ENCODE assay signal across 17 cellular contexts in genomic region chr4:177809786-177810185, GRCh38.
DNase-seq lines count a peak whose midpoint lies in the region; ATAC-seq, FAIRE-seq and TF ChIP-seq lines count a peak whose summit lies in the region.
"Had no signal": no experiment of that assay in that cellular context is flagged by ENCODE, and none has a peak within 500 bp of the region (broad histone marks: within the 10 kb centered on the region; RNA-seq: fewer than 3 reads in every experiment).

No MANE protein-coding gene starts in this region.

- no peak overlapping the region for H3K27ac Mint-ChIP-seq in CD4-positive, alpha-beta T cell
- H3K27ac Mint-ChIP-seq: CD14-positive monocyte; CD8-positive, alpha-beta T cell had no signal

- FAIRE-seq in endometrium (lab: Jason Lieb, UNC), result peak; percentile 57
- FAIRE-seq in small intestine (lab: Jason Lieb, UNC), result no peak

- H3K27ac ChIP-seq in small intestine (ENCODE audit: low read depth in 1 of 2, low read length in 1 of 2) (no peak overlapping the region), foreskin keratinocyte (no peak overlapping the region)
- no peak overlapping the region for H3K27ac ChIP-seq in CD4-positive, alpha-beta T cell (ENCODE audit: low read depth, low read length)
- H3K27ac ChIP-seq: BLaER1 had no signal

- H3K27me3 ChIP-seq in small intestine (ENCODE audit: control insufficient read depth in 2 of 2, insufficient read depth in 2 of 2, low read length in 2 of 2) (no peaks in the 10 kb centered on the region), foreskin keratinocyte (no peaks in the 10 kb centered on the region)
- H3K27me3 ChIP-seq in CD4-positive, alpha-beta T cell (ENCODE audit: control insufficient read depth, insufficient read depth, low read length), result no peaks in the 10 kb centered on the region
- H3K27me3 ChIP-seq: BLaER1 had no signal

- no peak overlapping the region for H3K4me3 ChIP-seq in small intestine (ENCODE audit: low read depth in 1 of 2, low read length in 2 of 2)
- H3K4me3 ChIP-seq: BLaER1 had no signal

- peak; percentile 19 for DNase-seq in HEK293T (ENCODE audit: extremely low spot score)
- no peak for DNase-seq in left colon
- DNase-seq in small intestine, result peak; percentile 80
- DNase-seq in stimulated activated naive CD8-positive, alpha-beta T cell treated with anti-CD3 and anti-CD28 coated beads, Interleukin-15, Interleukin-2, amounts not matched to agents 100 U/mL and 50 U/mL, for 24 hours, result no peak
- DNase-seq in foreskin keratinocyte, result no peak
- DNase-seq in CD4-positive, alpha-beta T cell, result no peak
- DNase-seq: 8988T; Calu3; CD8-positive, alpha-beta T cell; DMS79 treated with DMSO at 0.1 percent for 48 hours; GF-D8; GOT3; H7 had no signal

- no peaks in the 10 kb centered on the region for H3K36me3 ChIP-seq in small intestine (ENCODE audit: control insufficient read depth in 2 of 2, insufficient read depth in 2 of 2, low read length in 2 of 2)
- H3K36me3 ChIP-seq: BLaER1 had no signal

- H3K9me3 Mint-ChIP-seq in CD4-positive, alpha-beta T cell, result peaks cover 2% of the 10 kb centered on the region
- H3K9me3 Mint-ChIP-seq: CD8-positive, alpha-beta T cell had no signal

- no peaks in the 10 kb centered on the region for H3K9me3 ChIP-seq in small intestine (ENCODE audit: control insufficient read depth, low read depth)
- no peaks in the 10 kb centered on the region for H3K9me3 ChIP-seq in CD4-positive, alpha-beta T cell (ENCODE audit: control insufficient read depth, low read length)
- H3K9me3 ChIP-seq: BLaER1 had no signal

- no peaks in the 10 kb centered on the region for H3K4me1 ChIP-seq in small intestine (ENCODE audit: control insufficient read depth in 2 of 2, insufficient read depth in 1 of 2, low read depth in 1 of 2, low read length in 1 of 2)
- H3K4me1 ChIP-seq in foreskin keratinocyte, result no peaks in the 10 kb centered on the region
- H3K4me1 ChIP-seq: BLaER1 had no signal

- no peaks in the 10 kb centered on the region for H3K36me3 Mint-ChIP-seq in CD4-positive, alpha-beta T cell (ENCODE audit: low read depth)
- H3K36me3 Mint-ChIP-seq: CD14-positive monocyte; CD8-positive, alpha-beta T cell had no signal

- H3K4me1 Mint-ChIP-seq in CD4-positive, alpha-beta T cell (ENCODE audit: low read depth), result no peaks in the 10 kb centered on the region
- H3K4me1 Mint-ChIP-seq: CD14-positive monocyte had no signal

- ATAC-seq in left colon (peak; percentile 97), HG02610 (IDR thresholded peaks at IDR 0.05; ENCODE audit: unreplicated experiment) (no peak), foreskin keratinocyte (no peak)
- ATAC-seq in stimulated activated naive CD8-positive, alpha-beta T cell treated with anti-CD3 and anti-CD28 coated beads, Interleukin-15, Interleukin-2, amounts not matched to agents 100 U/mL and 50 U/mL, for 24 hours, result no peak
- ATAC-seq in CD4-positive, alpha-beta T cell (ENCODE audit: poor library complexity), result no peak
- ATAC-seq: CD8-positive, alpha-beta T cell had no signal

- intact Hi-C loops in left colon (cut with DNase I, micrococcal nuclease), result no loop called here
- intact Hi-C loops in CD4-positive, alpha-beta T cell (cut with DNase I, micrococcal nuclease), result no loop called here

- POLR2A ChIA-PET in HEK293T (lab: Yijun Ruan, JAX), result no interaction called here
- POLR2A ChIA-PET in CD4-positive, alpha-beta T cell (lab: Charles Lee), result no interaction called here

- 16 to 48% (median 31%) methylated on average over 3 of the region's 3 CpGs for WGBS in small intestine, 3 donors

- no peaks in the 10 kb centered on the region for H3K27me3 Mint-ChIP-seq in CD4-positive, alpha-beta T cell

- CTCF ChIA-PET in HEK293T (lab: Yijun Ruan, JAX), result interaction anchor here (0.5 kb wide), 1 partner anchor 780 kb away, joined by 3 read pairs; no protein-coding TSS in a partner anchor
- CTCF ChIA-PET in CD4-positive, alpha-beta T cell (lab: Charles Lee), result no interaction called here

- no peak overlapping the region for H3K4me3 Mint-ChIP-seq in CD4-positive, alpha-beta T cell
- H3K4me3 Mint-ChIP-seq: CD14-positive monocyte; CD8-positive, alpha-beta T cell had no signal

- no peak for TF ChIP-seq CTCF in foreskin keratinocyte (conservative IDR thresholded peaks at IDR 0.05)
- TF ChIP-seq CTCF in CD4-positive, alpha-beta T cell (IDR thresholded peaks at IDR 0.05), result no peak

TF ChIP-seq in HEK293T, 16 proteins besides CTCF, POLR2A, EP300 and RAD21:
- TF ChIP-seq TARDBP (IDR thresholded peaks at IDR 0.05), result no peak
- no peak for TF ChIP-seq FOXM1 (IDR thresholded peaks at IDR 0.05; ENCODE audit: borderline replicate concordance)
- no peak for TF ChIP-seq LEF1 (IDR thresholded peaks at IDR 0.05; ENCODE audit: borderline replicate concordance)
- no peak for TF ChIP-seq HDGF (IDR thresholded peaks at IDR 0.05; ENCODE audit: borderline replicate concordance)
- TF ChIP-seq ZNF384 (IDR thresholded peaks at IDR 0.05), result no peak
- TF ChIP-seq PKNOX1 (IDR thresholded peaks at IDR 0.05), result no peak
- TF ChIP-seq FOXK2 (IDR thresholded peaks at IDR 0.05), result no peak
- no peak for TF ChIP-seq L3MBTL2 (conservative IDR thresholded peaks at IDR 0.05)

Comparison
In these comparisons a context has a peak if more than half of its experiments do, and no peak if none do; other contexts are left out.
1. DNase-seq: peak in HEK293T (single experiment) and small intestine (single experiment); none in left colon (0 of 2), stimulated activated naive CD8-positive, alpha-beta T cell treated with anti-CD3 and anti-CD28 coated beads, Interleukin-15, Interleukin-2, amounts not matched to agents 100 U/mL and 50 U/mL, for 24 hours (single experiment), foreskin keratinocyte (0 of 2) and CD4-positive, alpha-beta T cell (0 of 10).